10 cellular contexts compared by ENCODE assay signal in genomic region chr5:135032613-135033025, GRCh38. TPM values are rescaled to one million over a fixed set of nuclear protein-coding genes. Genes with fewer than 3 reads are reported as not detected.
DNase-seq lines count a peak whose midpoint lies in the region; ATAC-seq and TF ChIP-seq lines count a peak whose summit lies in the region.
"Had no signal": no experiment of that assay in that cellular context is flagged by ENCODE, and none has a peak within 500 bp of the region (broad histone marks: within the 10 kb centered on the region; RNA-seq: fewer than 3 reads in every experiment).

No MANE protein-coding gene starts in this region.

- no peak overlapping the region for H3K9ac ChIP-seq in subcutaneous abdominal adipose tissue (ENCODE audit: low read length in 5 of 5)

- no peak for TF ChIP-seq CTCF in glutamatergic neuron (IDR thresholded peaks at IDR 0.05; ENCODE audit: partially characterized antibody, unreplicated experiment)

- H3K4me3 Mint-ChIP-seq in activated T-cell treated with anti-CD3 and anti-CD28 coated beads, Interleukin-2, amount 50 U/mL, for 4 hours: peak overlapping the region; percentile 55
- H3K4me3 Mint-ChIP-seq in glutamatergic neuron (ENCODE audit: unreplicated experiment): peak overlapping the region; percentile 78

- H3K9me3 Mint-ChIP-seq in activated T-cell treated with anti-CD3 and anti-CD28 coated beads, Interleukin-2, amount 50 U/mL, for 4 hours: no peaks in the 10 kb centered on the region
- H3K9me3 Mint-ChIP-seq in glutamatergic neuron (ENCODE audit: unreplicated experiment): peaks cover 13% of the 10 kb centered on the region

- peak overlapping the region; percentile 68 for H3K27ac Mint-ChIP-seq in glutamatergic neuron (ENCODE audit: unreplicated experiment)

- H3K36me3 ChIP-seq in subcutaneous abdominal adipose tissue (ENCODE audit: control insufficient read depth in 5 of 5, insufficient read depth in 5 of 5, low read length in 5 of 5): no peaks in the 10 kb centered on the region

- H3K27ac ChIP-seq in subcutaneous abdominal adipose tissue (ENCODE audit: low read depth, low read length): no peak overlapping the region

- peaks cover 73% of the 10 kb centered on the region for H3K27me3 Mint-ChIP-seq in activated T-cell treated with anti-CD3 and anti-CD28 coated beads, Interleukin-2, amount 50 U/mL, for 4 hours (ENCODE audit: low read depth)
- peaks cover 48% of the 10 kb centered on the region for H3K27me3 Mint-ChIP-seq in glutamatergic neuron (ENCODE audit: unreplicated experiment)

- H3K9me3 ChIP-seq in subcutaneous abdominal adipose tissue (ENCODE audit: control insufficient read depth in 5 of 5, low read length in 5 of 5): peaks cover 0 to 5% (median 0%) of the 10 kb centered on the region in 5 donors

- H3K27me3 ChIP-seq in subcutaneous abdominal adipose tissue (ENCODE audit: control insufficient read depth in 5 of 5, insufficient read depth in 4 of 5, low read length in 5 of 5): peaks cover 37 to 78% (median 75%) of the 10 kb centered on the region in 5 donors

- peaks cover 0 to 37% (median 33%) of the 10 kb centered on the region in 5 donors for H3K4me1 ChIP-seq in subcutaneous abdominal adipose tissue (ENCODE audit: control insufficient read depth in 5 of 5, insufficient read depth in 5 of 5, low read length in 5 of 5)

- no peaks in the 10 kb centered on the region for H3K36me3 Mint-ChIP-seq in activated T-cell treated with anti-CD3 and anti-CD28 coated beads, Interleukin-2, amount 50 U/mL, for 4 hours (ENCODE audit: insufficient read depth)
- H3K36me3 Mint-ChIP-seq in glutamatergic neuron (ENCODE audit: unreplicated experiment): no peaks in the 10 kb centered on the region

- H3K4me1 Mint-ChIP-seq in activated T-cell treated with anti-CD3 and anti-CD28 coated beads, Interleukin-2, amount 50 U/mL, for 4 hours (ENCODE audit: low read depth): peaks cover 39% of the 10 kb centered on the region
- peaks cover 6% of the 10 kb centered on the region for H3K4me1 Mint-ChIP-seq in glutamatergic neuron (ENCODE audit: low read depth, unreplicated experiment)

- H3K4me3 ChIP-seq in subcutaneous abdominal adipose tissue (ENCODE audit: low read depth in 1 of 5, low read length in 5 of 5): peak overlapping the region in 4 of 5 donors; percentile 57 to 72 (median 66)

- ATAC-seq in activated T-cell treated with anti-CD3 and anti-CD28 coated beads, Interleukin-2, amount 50 U/mL, for 4 hours: no peak
- ATAC-seq in HG02642 (IDR thresholded peaks at IDR 0.05; ENCODE audit: poor library complexity, unreplicated experiment): no peak

- DNase-seq in activated T-cell treated with anti-CD3 and anti-CD28 coated beads, Interleukin-2, amount 50 U/mL, for 4 hours: no peak
- no peak for DNase-seq in activated T-cell treated with anti-CD3 and anti-CD28 coated beads, Interleukin-2, amount 50 U/mL, for 1 hour
- DNase-seq in SW480 (ENCODE audit: low spot score) (peak; percentile 27), glutamatergic neuron (no peak), NCI-H146 treated with DMSO at 0.1 percent for 48 hours (lab: John Stamatoyannopoulos, UW; ENCODE audit: unreplicated experiment) (no peak), HT-29 (ENCODE audit: low spot score) (no peak)
- DNase-seq: NCI-H187 had no signal

RNA-seq across cellular contexts. Expression of gene PITX1, which starts 1.4 kb away (rescaled TPM):
- under 1 TPM in 2 of 3 donors, not detected in 1; 0.37 to 0.43 TPM for total RNA-seq in activated T-cell treated with anti-CD3 and anti-CD28 coated beads, Interleukin-2, amount 50 U/mL, for 4 hours
- 0.76 TPM for total RNA-seq in glutamatergic neuron (ENCODE audit: unreplicated experiment)
- total RNA-seq in HT-29 (2014; rRNA removed; shearing (Covaris generic)): 41.8 and 49.8 TPM in 2 replicates
- total RNA-seq: frontal cortex had no signal

Comparison
In these comparisons a context has a peak if more than half of its experiments do, and no peak if none do; other contexts are left out.
1. RNA of gene PITX1, which starts 1.4 kb away (total RNA-seq): 41.8 to 49.8 TPM in HT-29; 0.76 TPM in glutamatergic neuron (single experiment) and 0.37 to 0.43 TPM in activated T-cell treated with anti-CD3 and anti-CD28 coated beads, Interleukin-2, amount 50 U/mL, for 4 hours; every median in the first group is over 10 times any median in the second.